14 cellular contexts compared by ENCODE assay signal in genomic region chr21:38487906-38488639, GRCh38.
A peak's percentile ranks its signal among the peaks of the same experiment; 100 is the strongest.
DNase-seq lines count a peak whose midpoint lies in the region; ATAC-seq and TF ChIP-seq lines count a peak whose summit lies in the region.
"Had no signal": no experiment of that assay in that cellular context is flagged by ENCODE, and none has a peak within 500 bp of the region (broad histone marks: within the 10 kb centered on the region; RNA-seq: fewer than 3 reads in every experiment).

No MANE protein-coding gene starts in this region.

- H3K4me1 ChIP-seq in HEK293 (ENCODE audit: control insufficient read depth, insufficient read depth, low read length) (peaks cover 15% of the 10 kb centered on the region; the same call in 1 of the 2 replicates), mucosa of rectum (ENCODE audit: control insufficient read depth in 2 of 2, insufficient read depth in 2 of 2, low read length in 2 of 2) (peaks cover 14 to 21% of the 10 kb centered on the region in 2 donors), HAP-1 (no peaks in the 10 kb centered on the region)

- no peak overlapping the region; the same call in 1 of the 2 replicates for H3K27ac ChIP-seq in HEK293 (ENCODE audit: extremely low read depth, low read depth, low read length)
- peak overlapping the region; percentile 73 for H3K27ac ChIP-seq in VCaP
- H3K27ac ChIP-seq in mucosa of rectum (ENCODE audit: low read depth in 2 of 2, low read length in 2 of 2) = peak overlapping the region; percentile 11 to 73
- H3K27ac ChIP-seq: KMS-11 had no signal

- CTCF ChIA-PET in HEK293 (lab: Yijun Ruan, JAX) = interaction anchor here (1.3 kb wide), 1 partner anchor 776 kb away, joined by 3 read pairs; no protein-coding TSS in a partner anchor

- H3K9ac ChIP-seq in mucosa of rectum (ENCODE audit: low read depth in 1 of 2, low read length in 2 of 2) = no peak overlapping the region
- H3K9ac ChIP-seq: KMS-11 had no signal

- ATAC-seq in GM21367 (IDR thresholded peaks at IDR 0.05; ENCODE audit: unreplicated experiment) = no peak

- DNase-seq in NCI-H2107 (lab: John Stamatoyannopoulos, UW) = peak; percentile 19
- DNase-seq in NCI-H1436 (lab: John Stamatoyannopoulos, UW) = no peak
- DNase-seq in islet precursor cell = no peak
- no peak for DNase-seq in HAP-1 (ENCODE audit: low spot score in 2 of 2)
- DNase-seq: activated CD4-positive, alpha-beta T cell treated with anti-CD3 and anti-CD28 coated beads, Interleukin-2, amount 50 U/mL, for 4 hours; activated gamma-delta T cell; erythroblast; stimulated activated CD4-positive, alpha-beta T cell treated with anti-CD3 and anti-CD28 coated beads, Interleukin-4, amount 100 ng/mL, for 4 hours; stomach had no signal

- in situ Hi-C loops in HAP-1 (cut with MboI; ENCODE audit: low sequenced_read_pairs) = no loop called here

- H3K9me3 ChIP-seq in HEK293 (ENCODE audit: control insufficient read depth, insufficient read depth, low read depth, low read length) (no peaks in the 10 kb centered on the region), mucosa of rectum (ENCODE audit: control insufficient read depth in 2 of 2, low read length in 2 of 2) (no peaks in the 10 kb centered on the region), HAP-1 (no peaks in the 10 kb centered on the region; the same call in none of the 2 replicates)
- H3K9me3 ChIP-seq: stomach had no signal

- H3K36me3 ChIP-seq in HEK293 (ENCODE audit: control insufficient read depth in 2 of 2, insufficient read depth in 1 of 2, low read length in 2 of 2) (no peaks in the 10 kb centered on the region), mucosa of rectum (ENCODE audit: control insufficient read depth in 2 of 2, insufficient read depth in 2 of 2, low read length in 2 of 2) (no peaks in the 10 kb centered on the region), HAP-1 (replicated peaks) (no peaks in the 10 kb centered on the region)
- H3K36me3 ChIP-seq: stomach had no signal

- H3K4me3 ChIP-seq in HEK293 (ENCODE audit: low read depth, low read length) (no peak overlapping the region), mucosa of rectum (ENCODE audit: low read length in 2 of 2) (no peak overlapping the region), HAP-1 (no peak overlapping the region)
- H3K4me3 ChIP-seq: stomach had no signal

- POLR2A ChIA-PET in HEK293 (lab: Yijun Ruan, JAX) = no interaction called here

- TF ChIP-seq CTCF in HEK293 (tag by site-specific recombination; IDR thresholded peaks at IDR 0.05) (no peak), VCaP (conservative IDR thresholded peaks at IDR 0.05) (no peak)

- H3K27me3 ChIP-seq in mucosa of rectum (ENCODE audit: control insufficient read depth in 2 of 2, insufficient read depth in 2 of 2, low read length in 2 of 2) (no peaks in the 10 kb centered on the region), HAP-1 (ENCODE audit: low read depth) (no peaks in the 10 kb centered on the region)

TF ChIP-seq in HEK293, 187 proteins besides CTCF, POLR2A, EP300 and RAD21:
- TF ChIP-seq ZSCAN16 (tag by site-specific recombination; IDR thresholded peaks at IDR 0.05) = no peak
- TF ChIP-seq ZIC2 (tag by site-specific recombination; IDR thresholded peaks at IDR 0.05) = peak; percentile 69
- no peak for TF ChIP-seq ZNF639 (tag by site-specific recombination; IDR thresholded peaks at IDR 0.05)
- TF ChIP-seq HOXD13 (CRISPR knock-in tag; IDR thresholded peaks at IDR 0.05; ENCODE audit: borderline replicate concordance) = peak; percentile 68
- TF ChIP-seq, protein P1, sequence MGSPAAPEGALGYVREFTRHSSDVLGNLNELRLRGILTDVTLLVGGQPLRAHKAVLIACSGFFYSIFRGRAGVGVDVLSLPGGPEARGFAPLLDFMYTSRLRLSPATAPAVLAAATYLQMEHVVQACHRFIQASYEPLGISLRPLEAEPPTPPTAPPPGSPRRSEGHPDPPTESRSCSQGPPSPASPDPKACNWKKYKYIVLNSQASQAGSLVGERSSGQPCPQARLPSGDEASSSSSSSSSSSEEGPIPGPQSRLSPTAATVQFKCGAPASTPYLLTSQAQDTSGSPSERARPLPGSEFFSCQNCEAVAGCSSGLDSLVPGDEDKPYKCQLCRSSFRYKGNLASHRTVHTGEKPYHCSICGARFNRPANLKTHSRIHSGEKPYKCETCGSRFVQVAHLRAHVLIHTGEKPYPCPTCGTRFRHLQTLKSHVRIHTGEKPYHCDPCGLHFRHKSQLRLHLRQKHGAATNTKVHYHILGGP (tag by site-specific recombination; IDR thresholded peaks at IDR 0.05) = peak; percentile 38; the same call in 1 of the 2 replicates
- TF ChIP-seq, protein P2, sequence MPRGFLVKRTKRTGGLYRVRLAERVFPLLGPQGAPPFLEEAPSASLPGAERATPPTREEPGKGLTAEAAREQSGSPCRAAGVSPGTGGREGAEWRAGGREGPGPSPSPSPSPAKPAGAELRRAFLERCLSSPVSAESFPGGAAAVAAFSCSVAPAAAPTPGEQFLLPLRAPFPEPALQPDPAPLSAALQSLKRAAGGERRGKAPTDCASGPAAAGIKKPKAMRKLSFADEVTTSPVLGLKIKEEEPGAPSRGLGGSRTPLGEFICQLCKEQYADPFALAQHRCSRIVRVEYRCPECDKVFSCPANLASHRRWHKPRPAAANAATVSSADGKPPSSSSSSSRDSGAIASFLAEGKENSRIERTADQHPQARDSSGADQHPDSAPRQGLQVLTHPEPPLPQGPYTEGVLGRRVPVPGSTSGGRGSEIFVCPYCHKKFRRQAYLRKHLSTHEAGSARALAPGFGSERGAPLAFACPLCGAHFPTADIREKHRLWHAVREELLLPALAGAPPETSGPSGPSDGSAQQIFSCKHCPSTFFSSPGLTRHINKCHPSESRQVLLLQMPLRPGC (tag by site-specific recombination; IDR thresholded peaks at IDR 0.05) = no peak
